In the genomic region with DNA sequence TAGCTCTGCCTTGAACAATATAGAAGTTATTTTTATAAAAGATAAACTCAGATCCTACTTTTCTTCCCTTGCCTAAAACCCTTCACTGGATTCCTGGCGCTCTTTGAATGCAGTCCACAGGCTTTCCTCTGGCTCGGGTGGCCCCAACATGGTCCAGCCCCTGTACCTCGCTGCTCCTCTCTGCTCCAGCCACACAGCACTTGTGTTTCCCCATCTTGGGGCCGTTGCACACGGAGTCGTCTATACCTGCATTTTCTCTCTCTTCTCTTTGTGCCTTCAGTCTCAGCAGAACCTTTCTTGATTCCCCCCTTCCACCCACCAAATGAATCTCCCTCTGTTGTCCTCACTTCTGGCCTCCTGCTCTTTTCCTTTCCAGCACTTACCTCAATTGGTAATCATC, we compare ENCODE assay signal across 16 cellular contexts.
DNase-seq lines count a peak whose midpoint lies in the region; FAIRE-seq and TF ChIP-seq lines count a peak whose summit lies in the region.
"Had no signal": no experiment of that assay in that cellular context is flagged by ENCODE, and none has a peak within 500 bp of the region (broad histone marks: within the 10 kb centered on the region; RNA-seq: fewer than 3 reads in every experiment).

No MANE protein-coding gene starts in this region.

- H3K79me1 ChIP-seq in H1 (ENCODE audit: low read depth, low read length): no peaks in the 10 kb centered on the region

- H3K9me3 ChIP-seq in H1 (ENCODE audit: insufficient read depth in 2 of 2, low read depth in 1 of 2, low read length in 1 of 2) (no peaks in the 10 kb centered on the region), neural progenitor cell (ENCODE audit: low read depth) (no peaks in the 10 kb centered on the region), testis (no peaks in the 10 kb centered on the region)
- H3K9me3 ChIP-seq: BLaER1 had no signal

- H3K18ac ChIP-seq in H1 (ENCODE audit: extremely low read depth, low read length): peak overlapping the region; percentile 88

- H4K5ac ChIP-seq in H1 (ENCODE audit: insufficient read length, low read depth, low read length): peak overlapping the region; percentile 1

- POLR2A ChIA-PET in H1 (lab: Charles Lee; ENCODE audit: partially characterized antibody): interaction anchor here (1.2 to 1.5 kb wide), 2 partner anchors 8 to 438 kb away, joined by 3 to 4 read pairs; no protein-coding TSS in a partner anchor

- H4K20me1 ChIP-seq in H1 (replicated peaks in 1 of 2; ENCODE audit: control insufficient read depth in 1 of 2, insufficient read depth in 2 of 2, low read length in 2 of 2) (no peaks in the 10 kb centered on the region), neural progenitor cell (ENCODE audit: low read depth) (no peaks in the 10 kb centered on the region)
- H4K20me1 ChIP-seq: BLaER1 had no signal

- H3K4me1 ChIP-seq in H1 (replicated peaks in 1 of 4; ENCODE audit: control insufficient read depth in 3 of 4, insufficient read depth in 4 of 4, low read length in 3 of 4): peaks cover 12 to 34% (median 23%) of the 10 kb centered on the region in 4 experiments
- peaks cover 40% of the 10 kb centered on the region for H3K4me1 ChIP-seq in neural progenitor cell
- no peaks in the 10 kb centered on the region for H3K4me1 ChIP-seq in testis

- H3K4me1 Mint-ChIP-seq in neural progenitor cell: peaks cover 72% of the 10 kb centered on the region
- H3K4me1 Mint-ChIP-seq: CD8-positive, alpha-beta memory T cell had no signal

- H3K4me3 ChIP-seq in H1 (ENCODE audit: extremely low read depth in 1 of 4, insufficient read depth in 2 of 4, low read depth in 3 of 4, low read length in 4 of 4) (no peak overlapping the region), neural progenitor cell (no peak overlapping the region), testis (no peak overlapping the region)
- H3K4me3 ChIP-seq: BLaER1 had no signal

- H2AFZ ChIP-seq in H1 (ENCODE audit: low read length) (no peak overlapping the region), neural progenitor cell (replicated peaks) (no peak overlapping the region)

- no peak overlapping the region for H4K8ac ChIP-seq in H1 (ENCODE audit: extremely low read depth, insufficient read depth, low read length)

- peak overlapping the region; percentile 96; the same call in 1 of the 2 replicates for H2BK12ac ChIP-seq in H1 (ENCODE audit: low read depth, low read length)

- H4K91ac ChIP-seq in H1 (replicated peaks; ENCODE audit: insufficient read length, low read length): peak overlapping the region; percentile 58

- DNase-seq in activated effector memory CD4-positive, alpha-beta T cell treated with anti-CD3 and anti-CD28 coated beads, Interleukin-2, amount 50 U/mL, for 16 hours: peak; percentile 28
- DNase-seq in activated effector memory CD4-positive, alpha-beta T cell treated with Interleukin-2 at 50 U/mL for 16 hours: no peak
- DNase-seq in H1 (ENCODE audit: low read depth in 1 of 2, low spot score in 2 of 2) (peak in 1 of 2 experiments; percentile 41), neural progenitor cell (ENCODE audit: low spot score) (no peak), testis (peak; percentile 2), C1 segment of cervical spinal cord (lab: John Stamatoyannopoulos, UW) (no peak), NCI-H82 (lab: John Stamatoyannopoulos, UW) (no peak), NCI-H2029 treated with DMSO at 0.1 percent for 48 hours (lab: John Stamatoyannopoulos, UW) (no peak)
- DNase-seq: IMR-90, OCI-M1, Right ventricle myocardium superior had no signal

- no peak for FAIRE-seq in H1 (lab: Jason Lieb, UNC)
- FAIRE-seq: D721Med, GM12891 had no signal

- H2AK5ac ChIP-seq in H1 (ENCODE audit: low read depth, low read length): peak overlapping the region; percentile 93; the same call in 1 of the 2 replicates

- peaks cover 6% of the 10 kb centered on the region for H3K9me3 Mint-ChIP-seq in neural progenitor cell

- H3K36me3 ChIP-seq in H1 (ENCODE audit: control insufficient read depth in 2 of 4, insufficient read depth in 4 of 4, low read length in 3 of 4) (no peaks in the 10 kb centered on the region), neural progenitor cell (no peaks in the 10 kb centered on the region), testis (ENCODE audit: low read depth, missing control alignments) (no peaks in the 10 kb centered on the region)
- H3K36me3 ChIP-seq: BLaER1 had no signal

- no peak overlapping the region for H3K14ac ChIP-seq in H1 (ENCODE audit: insufficient read length)

- H3K4me2 ChIP-seq in H1 (ENCODE audit: insufficient read depth in 1 of 2, low read depth in 2 of 2, low read length in 2 of 2) (peak overlapping the region in 1 of 2 experiments; percentile 26; a peak in 1 of 4 replicates), neural progenitor cell (no peak overlapping the region)
- H3K4me2 ChIP-seq: BLaER1 had no signal

- H3K79me2 ChIP-seq in H1 (ENCODE audit: control insufficient read depth in 1 of 2, insufficient read depth in 2 of 2, low read length in 2 of 2) (no peaks in the 10 kb centered on the region), neural progenitor cell (ENCODE audit: low read depth) (no peaks in the 10 kb centered on the region)

- H3K27ac Mint-ChIP-seq in neural progenitor cell: peak overlapping the region; percentile 72
- H3K27ac Mint-ChIP-seq: CD8-positive, alpha-beta memory T cell had no signal

- no peak for TF ChIP-seq RAD21 in H1 (IDR thresholded peaks at IDR 0.05 in 1 of 2, conservative IDR thresholded peaks at IDR 0.05 in 1 of 2; ENCODE audit: low read depth in 2 of 2, low read length in 2 of 2)

- CTCF ChIA-PET in H1 (lab: Charles Lee; ENCODE audit: partially characterized antibody): interaction anchor here (0.5 to 1.0 kb wide), 5 partner anchors 13 to 333 kb away, joined by 3 to 4 read pairs (median 3); a partner anchor contains a TSS

- peak overlapping the region; percentile 94; the same call in 1 of the 2 replicates for H2BK5ac ChIP-seq in H1 (ENCODE audit: low read depth, low read length)

- peak overlapping the region; percentile 2 for H3K4me3 Mint-ChIP-seq in neural progenitor cell
- H3K4me3 Mint-ChIP-seq: CD8-positive, alpha-beta memory T cell had no signal

- H2BK120ac ChIP-seq in H1 (replicated peaks; ENCODE audit: low read depth, low read length): peak overlapping the region; percentile 25

- WGBS in H1 (ENCODE audit: extremely low coverage in 1 of 2, insufficient coverage in 1 of 2, insufficient read length in 1 of 2, insufficient replicate concordance in 2 of 2, low coverage in 1 of 2, low lambda C conversion rate in 2 of 2, missing lambda C conversion rate in 1 of 2), 2 experiments: 71% methylated on average over 6 of the region's 6 CpGs; no CpG with 5 or more reads in 1 of the 2 experiments
- 80 to 84% methylated on average over 6 of the region's 6 CpGs for WGBS in testis, 2 donors

- no peak overlapping the region for H3K23ac ChIP-seq in H1 (ENCODE audit: insufficient read length)

- H3K4ac ChIP-seq in H1 (replicated peaks; ENCODE audit: insufficient read length, low read depth, low read length): no peak overlapping the region

- H3K23me2 ChIP-seq in H1 (ENCODE audit: low read depth, low read length): no peaks in the 10 kb centered on the region; the same call in 1 of the 2 replicates

- peaks cover 2% of the 10 kb centered on the region for H3K36me3 Mint-ChIP-seq in neural progenitor cell
- H3K36me3 Mint-ChIP-seq: CD8-positive, alpha-beta memory T cell had no signal

- peaks cover 34% of the 10 kb centered on the region for H3F3A ChIP-seq in neural progenitor cell (ENCODE audit: low read depth)

- TF ChIP-seq POLR2A in H1 (IDR thresholded peaks at IDR 0.05; ENCODE audit: control extremely low read depth in 1 of 2, low read depth in 2 of 2, low read length in 2 of 2) (no peak), testis (IDR thresholded peaks at IDR 0.05) (no peak)

- H2BK20ac ChIP-seq in H1 (ENCODE audit: low read length): peak overlapping the region; percentile 94

- H3K27me3 ChIP-seq in H1 (replicated peaks in 1 of 4; ENCODE audit: control insufficient read depth in 3 of 4, extremely low read depth in 1 of 4, insufficient read depth in 3 of 4, low read length in 3 of 4) (no peaks in the 10 kb centered on the region; a peak in 1 of 7 replicates), neural progenitor cell (no peaks in the 10 kb centered on the region), testis (no peaks in the 10 kb centered on the region)
- H3K27me3 ChIP-seq: BLaER1 had no signal

- no peak overlapping the region for H3K9ac ChIP-seq in H1 (replicated peaks in 1 of 4; ENCODE audit: extremely low read depth in 1 of 4, low read depth in 3 of 4, low read length in 3 of 4)
- no peak overlapping the region for H3K9ac ChIP-seq in neural progenitor cell
- H3K9ac ChIP-seq: BLaER1 had no signal

- peaks cover 28% of the 10 kb centered on the region for H3K27me3 Mint-ChIP-seq in neural progenitor cell (ENCODE audit: insufficient read depth, low read depth)

- no peak overlapping the region for H2BK15ac ChIP-seq in H1 (ENCODE audit: low read length)

- intact Hi-C loops in testis (cut with DNase I; ENCODE audit: low total_unique reads): no loop called here

- H3K56ac ChIP-seq in H1 (replicated peaks; ENCODE audit: insufficient read length, low read depth, low read length): no peak overlapping the region

- TF ChIP-seq CTCF in H1 (IDR thresholded peaks at IDR 0.05; ENCODE audit: control extremely low read depth in 1 of 3, insufficient read depth in 1 of 3, low read depth in 1 of 3, low read length in 3 of 3) (no peak), neural progenitor cell (IDR thresholded peaks at IDR 0.05) (no peak), testis (IDR thresholded peaks at IDR 0.05) (no peak)

- TF ChIP-seq EP300 in H1 (IDR thresholded peaks at IDR 0.05; ENCODE audit: borderline replicate concordance in 1 of 2, low read depth in 2 of 2, low read length in 2 of 2): no peak

- H3K27ac ChIP-seq in H1 (ENCODE audit: low read depth, low read length): no peak overlapping the region; the same call in 1 of the 2 replicates
- no peak overlapping the region for H3K27ac ChIP-seq in neural progenitor cell
- H3K27ac ChIP-seq in testis: no peak overlapping the region
- H3K27ac ChIP-seq: BLaER1, HL-60 had no signal

TF ChIP-seq in H1, 55 proteins besides CTCF, POLR2A, EP300 and RAD21:
- no peak for TF ChIP-seq TEAD4 (IDR thresholded peaks at IDR 0.05; ENCODE audit: low read depth, low read length)

Comparison
In these comparisons a context has a peak if more than half of its experiments do, and no peak if none do; other contexts are left out.
1. DNase-seq: peak in activated effector memory CD4-positive, alpha-beta T cell treated with anti-CD3 and anti-CD28 coated beads, Interleukin-2, amount 50 U/mL, for 16 hours (single experiment) and testis (single experiment); none in activated effector memory CD4-positive, alpha-beta T cell treated with Interleukin-2 at 50 U/mL for 16 hours (single experiment), neural progenitor cell (single experiment), C1 segment of cervical spinal cord (0 of 14), NCI-H82 (single experiment) and NCI-H2029 treated with DMSO at 0.1 percent for 48 hours (single experiment).